In genomic region chr15:32674681-32675080, GRCh38 we compare ENCODE assay signal across 19 cellular contexts. TPM values are rescaled to one million over a fixed set of nuclear protein-coding genes. Genes with fewer than 3 reads are reported as not detected.
"Had no signal": no experiment of that assay in that cellular context is flagged by ENCODE, and none has a peak within 500 bp of the region (broad histone marks: within the 10 kb centered on the region; RNA-seq: fewer than 3 reads in every experiment).

No MANE protein-coding gene starts in this region.

- H3K9me3 Mint-ChIP-seq: naive thymus-derived CD4-positive, alpha-beta T cell; nephron progenitor cell; stimulated activated naive B cell treated with anti-CD40 and anti-IgM and Interleukin-4, amounts not matched to agents 10 μg/mL and 1 μg/mL and 100 μg/mL, for 72 hours; stimulated activated naive CD8-positive, alpha-beta T cell treated with anti-CD3 and anti-CD28 coated beads, Interleukin-15, amount 100 ng/mL, for 72 hours had no signal

- H3K36me3 ChIP-seq: heart right ventricle, prostate gland, right lobe of liver, tibial nerve, upper lobe of right lung, vagina had no signal

- H3K4me3 ChIP-seq: heart right ventricle, prostate gland, right lobe of liver, testis, tibial nerve, upper lobe of right lung, vagina had no signal

- H3K4me1 ChIP-seq: parathyroid adenoma, prostate gland, testis, upper lobe of right lung had no signal

- H3K36me3 Mint-ChIP-seq: naive thymus-derived CD4-positive, alpha-beta T cell; stimulated activated naive B cell treated with anti-CD40 and anti-IgM and Interleukin-4, amounts not matched to agents 10 μg/mL and 1 μg/mL and 100 μg/mL, for 72 hours had no signal

- DNase-seq: dermis blood vessel endothelial cell; erythroblast; heart right ventricle; mammary epithelial cell; naive thymus-derived CD4-positive, alpha-beta T cell; nephron progenitor cell; right lobe of liver; stimulated activated CD4-positive, alpha-beta T cell treated with anti-CD3 and anti-CD28 coated beads, Interleukin-2, amount 100 ng/mL, for 24 hours; stimulated activated CD4-positive, alpha-beta T cell treated with anti-CD3 and anti-CD28 coated beads, Interleukin-4, amount 100 ng/mL, for 4 hours; stimulated activated naive B cell treated with anti-CD40 and anti-IgM and Interleukin-4, amounts not matched to agents 10 μg/mL and 1 μg/mL and 100 μg/mL, for 72 hours; stimulated activated naive CD8-positive, alpha-beta T cell treated with anti-CD3 and anti-CD28 coated beads, Interleukin-15, amount 100 ng/mL, for 72 hours; testis; upper lobe of right lung had no signal

- H3K4me1 Mint-ChIP-seq: naive thymus-derived CD4-positive, alpha-beta T cell; stimulated activated naive B cell treated with anti-CD40 and anti-IgM and Interleukin-4, amounts not matched to agents 10 μg/mL and 1 μg/mL and 100 μg/mL, for 72 hours; stimulated activated naive CD8-positive, alpha-beta T cell treated with anti-CD3 and anti-CD28 coated beads, Interleukin-15, amount 100 ng/mL, for 72 hours had no signal

- H3K27me3 Mint-ChIP-seq: stimulated activated naive B cell treated with anti-CD40 and anti-IgM and Interleukin-4, amounts not matched to agents 10 μg/mL and 1 μg/mL and 100 μg/mL, for 72 hours had no signal

- H3K27ac Mint-ChIP-seq: naive thymus-derived CD4-positive, alpha-beta T cell; nephron progenitor cell; stimulated activated naive B cell treated with anti-CD40 and anti-IgM and Interleukin-4, amounts not matched to agents 10 μg/mL and 1 μg/mL and 100 μg/mL, for 72 hours; stimulated activated naive CD8-positive, alpha-beta T cell treated with anti-CD3 and anti-CD28 coated beads, Interleukin-15, amount 100 ng/mL, for 72 hours had no signal

- H3K79me2 ChIP-seq: parathyroid adenoma had no signal

- H3K27me3 ChIP-seq: right lobe of liver, testis, tibial nerve, upper lobe of right lung, vagina had no signal

- H3K9me3 ChIP-seq: heart right ventricle, prostate gland, right lobe of liver, testis, tibial nerve, upper lobe of right lung, vagina had no signal

- H3K27ac ChIP-seq: heart right ventricle, parathyroid adenoma, prostate gland, right lobe of liver, testis, tibial nerve, upper lobe of right lung, vagina had no signal

- H3K9ac ChIP-seq: parathyroid adenoma had no signal

- H3K4me3 Mint-ChIP-seq: naive thymus-derived CD4-positive, alpha-beta T cell; nephron progenitor cell; stimulated activated naive B cell treated with anti-CD40 and anti-IgM and Interleukin-4, amounts not matched to agents 10 μg/mL and 1 μg/mL and 100 μg/mL, for 72 hours; stimulated activated naive CD8-positive, alpha-beta T cell treated with anti-CD3 and anti-CD28 coated beads, Interleukin-15, amount 100 ng/mL, for 72 hours had no signal

- ATAC-seq: heart right ventricle; left lobe of liver; right lobe of liver; stimulated activated naive B cell treated with anti-CD40 and anti-IgM and Interleukin-4, amounts not matched to agents 10 μg/mL and 1 μg/mL and 100 μg/mL, for 72 hours; stimulated activated naive CD8-positive, alpha-beta T cell treated with anti-CD3 and anti-CD28 coated beads, Interleukin-15, amount 100 ng/mL, for 72 hours had no signal

- H2AFZ ChIP-seq: parathyroid adenoma had no signal

RNA-seq across cellular contexts. Expression of gene GREM1, which starts 43.1 kb away (rescaled TPM):
- total RNA-seq: endothelial cell of umbilical vein; naive thymus-derived CD4-positive, alpha-beta T cell had no signal
- polyA plus RNA-seq: endothelial cell of umbilical vein; naive thymus-derived CD4-positive, alpha-beta T cell had no signal
